In the genomic region with DNA sequence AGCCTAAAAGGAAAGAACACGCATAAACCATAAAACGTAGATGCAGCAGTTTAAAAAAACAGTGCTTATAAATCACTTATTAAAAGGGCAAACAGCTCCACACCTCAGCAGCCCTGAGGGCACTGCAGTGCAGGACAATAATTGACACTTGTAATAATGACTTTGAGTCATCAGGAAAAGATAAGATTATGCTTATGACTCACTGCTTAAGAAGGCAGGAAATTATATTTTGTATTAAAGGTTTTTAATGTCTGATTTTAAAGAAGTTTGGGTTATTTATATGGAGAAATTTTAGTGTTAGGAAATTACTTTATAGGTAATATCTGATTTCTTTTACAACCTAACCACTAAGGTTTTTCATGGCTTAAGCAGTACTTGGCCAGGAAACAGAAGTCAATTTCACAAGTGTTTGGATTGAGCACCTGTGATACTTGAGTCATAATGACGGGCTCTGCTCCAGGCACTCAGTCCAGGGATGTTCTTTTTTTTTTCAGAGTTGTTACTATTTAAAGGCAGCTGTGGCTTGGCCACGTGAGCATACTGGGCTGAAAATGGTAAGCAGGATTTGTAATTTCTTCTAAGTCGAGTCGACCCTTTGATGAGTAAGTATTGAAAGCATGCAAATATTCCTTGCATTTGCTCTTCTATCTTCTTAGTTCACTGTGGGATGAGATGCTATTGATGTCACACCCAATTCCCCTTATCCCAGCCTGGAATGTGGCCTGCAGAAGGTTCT, we compare ENCODE assay signal across 10 cellular contexts. TPM values are rescaled to one million over a fixed set of nuclear protein-coding genes. Genes with fewer than 3 reads are reported as not detected.
DNase-seq lines count a peak whose midpoint lies in the region; ATAC-seq and TF ChIP-seq lines count a peak whose summit lies in the region.
"Had no signal": no experiment of that assay in that cellular context is flagged by ENCODE, and none has a peak within 500 bp of the region (broad histone marks: within the 10 kb centered on the region; RNA-seq: fewer than 3 reads in every experiment).

No MANE protein-coding gene starts in this region.

- intact Hi-C loops in Panc1 (cut with micrococcal nuclease; ENCODE audit: unreplicated experiment) = no loop called here

- H3K27ac ChIP-seq in Panc1 (ENCODE audit: low read length) (peak overlapping the region; percentile 56; the same call in 1 of the 2 replicates), gastroesophageal sphincter (peak overlapping the region; percentile 73 to 82 (median 80)), suprapubic skin (peak overlapping the region; percentile 56), WERI-Rb-1 (no peak overlapping the region)
- H3K27ac ChIP-seq: ascending aorta, BLaER1 had no signal

- no TSS peak for BruUV-seq in Panc1 (replicated peaks; lab: Mats Ljungman, UMichigan)

- TF ChIP-seq CTCF in Panc1 (IDR thresholded peaks at IDR 0.05) (no peak), gastroesophageal sphincter (IDR thresholded peaks at IDR 0.05) (no peak), suprapubic skin (IDR thresholded peaks at IDR 0.05) (no peak), WERI-Rb-1 (IDR thresholded peaks at IDR 0.05; ENCODE audit: low read depth, low read length) (no peak)

- CTCF ChIA-PET in Panc1 (lab: Charles Lee) = no interaction called here

- TF ChIP-seq POLR2A in gastroesophageal sphincter (IDR thresholded peaks at IDR 0.05) = no peak
- no peak for TF ChIP-seq POLR2A in suprapubic skin (IDR thresholded peaks at IDR 0.05)

- H3K36me3 ChIP-seq in Panc1 (ENCODE audit: control insufficient read depth, insufficient read depth, low read length) (no peaks in the 10 kb centered on the region), gastroesophageal sphincter (peaks cover 0 to 34% of the 10 kb centered on the region in 2 donors), suprapubic skin (peaks cover 21% of the 10 kb centered on the region), WERI-Rb-1 (no peaks in the 10 kb centered on the region)

- ATAC-seq in Panc1 (peak; percentile 85), gastroesophageal sphincter (peak; percentile 90), HG02763 (IDR thresholded peaks at IDR 0.05; ENCODE audit: unreplicated experiment) (no peak), GM19463 (IDR thresholded peaks at IDR 0.05; ENCODE audit: unreplicated experiment) (no peak)

- TF ChIP-seq EP300 in gastroesophageal sphincter (IDR thresholded peaks at IDR 0.05) = no peak
- peak; percentile 27 for TF ChIP-seq EP300 in suprapubic skin (IDR thresholded peaks at IDR 0.05)

- no peaks in the 10 kb centered on the region for H3K4me1 ChIP-seq in Panc1 (ENCODE audit: control insufficient read depth, insufficient read depth, low read length)
- H3K4me1 ChIP-seq in gastroesophageal sphincter = peaks cover 12 to 33% (median 14%) of the 10 kb centered on the region in 3 donors
- H3K4me1 ChIP-seq in suprapubic skin = peaks cover 35% of the 10 kb centered on the region
- H3K4me1 ChIP-seq: ascending aorta, BLaER1 had no signal

- H3K4me3 ChIP-seq in Panc1 (ENCODE audit: low read depth in 2 of 2, low read length in 2 of 2) = no peak overlapping the region
- no peak overlapping the region for H3K4me3 ChIP-seq in gastroesophageal sphincter
- H3K4me3 ChIP-seq in suprapubic skin = no peak overlapping the region
- H3K4me3 ChIP-seq in WERI-Rb-1 (ENCODE audit: low read depth, low read length) = no peak overlapping the region
- H3K4me3 ChIP-seq: ascending aorta, BLaER1 had no signal

- no peaks in the 10 kb centered on the region for H3K9me3 ChIP-seq in Panc1 (ENCODE audit: control insufficient read depth, insufficient read depth, low read depth, low read length)
- no peaks in the 10 kb centered on the region for H3K9me3 ChIP-seq in gastroesophageal sphincter
- no peaks in the 10 kb centered on the region for H3K9me3 ChIP-seq in suprapubic skin
- H3K9me3 ChIP-seq in WERI-Rb-1 (ENCODE audit: severe bottlenecking) = peaks cover 4% of the 10 kb centered on the region
- H3K9me3 ChIP-seq: ascending aorta had no signal

- POLR2A ChIA-PET in Panc1 (lab: Charles Lee) = interaction anchor here (0.6 kb wide), 1 partner anchor 248 kb away, joined by 3 read pairs; no protein-coding TSS in a partner anchor

- DNase-seq in NCI-H2171 treated with DMSO at 0.1 percent for 48 hours (lab: John Stamatoyannopoulos, UW) (peak; percentile 18), NCI-H2171 (lab: John Stamatoyannopoulos, UW) (no peak), Panc1 (ENCODE audit: low read depth, low spot score) (peak; percentile 71), suprapubic skin (ENCODE audit: low spot score in 2 of 2) (no peak), WERI-Rb-1 (no peak)

- H3K27me3 ChIP-seq in Panc1 (ENCODE audit: control insufficient read depth, insufficient read depth, low read length) (no peaks in the 10 kb centered on the region), gastroesophageal sphincter (no peaks in the 10 kb centered on the region), suprapubic skin (no peaks in the 10 kb centered on the region), WERI-Rb-1 (ENCODE audit: insufficient read depth, low read depth, severe bottlenecking) (no peaks in the 10 kb centered on the region)
- H3K27me3 ChIP-seq: ascending aorta, BLaER1 had no signal

- 13 to 15% methylated on average over 6 of the region's 6 CpGs for WGBS in gastroesophageal sphincter (ENCODE audit: low coverage in 1 of 2), 2 donors
- 37% methylated on average over 6 of the region's 6 CpGs for WGBS in suprapubic skin

- in situ Hi-C loops in Panc1 (cut with HindIII; ENCODE audit: low pct_unique_long_range_greater_than_20kb, low sequenced_read_pairs) = no loop called here

RNA-seq across cellular contexts. Expression of gene SLC6A20, which starts 21.6 kb away (rescaled TPM):
- total RNA-seq in Panc1 (2021; ENCODE audit: unreplicated experiment) (0.28 TPM), gastroesophageal sphincter (1 to 10 TPM in 1 of 4 donors, under 1 TPM in 3; 0.16 to 1.1 (median 0.26) TPM), suprapubic skin (under 1 TPM in 1 of 4 donors, not detected in 3; 0.42 TPM)
- 0.22 TPM for polyA plus RNA-seq in Panc1 (2012; ENCODE audit: insufficient read length)
- total RNA-seq: ascending aorta had no signal

RNA-seq across cellular contexts. Expression of gene LZTFL1, which starts 24.0 kb away (rescaled TPM):
- 12.3 TPM for total RNA-seq in Panc1 (2021; ENCODE audit: unreplicated experiment)
- polyA plus RNA-seq in Panc1 (2012; ENCODE audit: insufficient read length) = 9.6 TPM
- total RNA-seq in gastroesophageal sphincter = 10 to 100 TPM; 12.6 to 30.9 (median 23.3) TPM
- total RNA-seq in suprapubic skin = 10 to 100 TPM; 17.0 to 24.6 (median 20.1) TPM

Comparison
In these comparisons a context has a peak if more than half of its experiments do, and no peak if none do; other contexts are left out.
1. DNase-seq: peak in NCI-H2171 treated with DMSO at 0.1 percent for 48 hours (single experiment) and Panc1 (single experiment); none in NCI-H2171 (single experiment), suprapubic skin (0 of 2) and WERI-Rb-1 (single experiment).
2. ATAC-seq: peak in Panc1 (single experiment) and gastroesophageal sphincter (single experiment); none in HG02763 (single experiment) and GM19463 (single experiment).